8 cellular contexts compared by ENCODE assay signal in the genomic region with DNA sequence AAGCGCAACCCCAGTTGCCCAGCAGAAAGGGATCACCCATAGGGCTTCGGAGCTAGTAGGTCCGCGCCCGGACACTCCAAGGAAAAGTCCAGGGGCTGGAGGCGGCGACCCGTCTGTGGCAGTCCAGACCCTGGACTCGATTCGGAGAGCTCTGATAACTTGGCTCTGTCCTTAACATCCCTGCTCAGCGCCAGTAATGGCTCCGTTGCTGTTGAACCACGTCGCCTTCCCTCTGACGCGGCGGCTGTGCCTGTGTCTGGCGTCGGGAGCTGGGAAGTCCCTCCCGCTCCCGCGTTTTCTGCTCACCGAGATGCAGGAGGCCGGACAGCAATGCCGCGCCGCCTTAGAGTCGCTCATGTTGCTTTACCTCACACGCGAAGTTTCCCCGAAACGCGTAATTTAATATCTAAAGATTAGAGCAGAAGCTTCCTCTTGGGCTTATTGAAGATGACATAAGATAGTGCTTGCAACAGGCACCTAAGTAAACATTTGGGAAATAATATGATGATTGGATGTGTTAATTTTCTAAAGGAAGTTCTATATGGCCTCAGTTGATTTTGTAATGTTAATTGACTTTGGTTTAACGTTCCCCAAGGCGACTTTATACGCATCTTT. TPM values are rescaled to one million over a fixed set of nuclear protein-coding genes. Genes with fewer than 3 reads are reported as not detected.
A peak's percentile ranks its signal among the peaks of the same experiment; 100 is the strongest.
DNase-seq lines count a peak whose midpoint lies in the region; ATAC-seq and TF ChIP-seq lines count a peak whose summit lies in the region.

No MANE protein-coding gene starts in this region.

- intact Hi-C loops in left colon (cut with DNase I, micrococcal nuclease) = no loop called here

- H3K27ac ChIP-seq in coronary artery = peak overlapping the region; percentile 83 to 98

- TF ChIP-seq CTCF in coronary artery (IDR thresholded peaks at IDR 0.05) = no peak

- DNase-seq in A172 (ENCODE audit: low spot score) = peak; percentile 74
- peak; percentile 97 for DNase-seq in NCI-H2196 (lab: John Stamatoyannopoulos, UW; ENCODE audit: unreplicated experiment)
- peak; percentile 27 to 52 for DNase-seq in activated CD4-positive, alpha-beta T cell treated with anti-CD3 and anti-CD28 coated beads for 24 hours (ENCODE audit: low read depth in 2 of 2)
- DNase-seq in coronary artery (ENCODE audit: low spot score) = peak; percentile 92
- peak; percentile 83 to 85 for DNase-seq in left colon
- DNase-seq in stimulated activated CD4-positive, alpha-beta T cell treated with anti-CD3 and anti-CD28 coated beads, Interleukin-1b, Interleukin-23, amount 100 ng/mL, for 24 hours (ENCODE audit: low read depth in 4 of 4, low spot score in 1 of 4) = peak; percentile 31 to 56 (median 46)

- ATAC-seq in GM18861 (IDR thresholded peaks at IDR 0.05; ENCODE audit: unreplicated experiment) (peak; percentile 1), HG03139 (IDR thresholded peaks at IDR 0.05; ENCODE audit: unreplicated experiment) (peak; percentile 8), left colon (peak; percentile 47)

- peak overlapping the region; percentile 84 for H3K4me3 ChIP-seq in coronary artery

RNA-seq across cellular contexts. Expression of a gene that starts 1.3 kb away (rescaled TPM):
- total RNA-seq in A172 (2014; rRNA removed; shearing (Covaris generic)) = 18.2 and 20.9 TPM in 2 replicates
- 1 to 10 TPM; 8.9 to 9.9 TPM for total RNA-seq in left colon

Comparison
In these comparisons a context has a peak if more than half of its experiments do, and no peak if none do; other contexts are left out.
1. Peak in every context shown above with its lines: DNase-seq, ATAC-seq, H3K4me3 ChIP-seq and H3K27ac ChIP-seq.
2. DNase-seq: peak in every context shown above with its lines; median percentile 97 in NCI-H2196; 92 in coronary artery; 84 in left colon; 74 in A172; 46 in stimulated activated CD4-positive, alpha-beta T cell treated with anti-CD3 and anti-CD28 coated beads, Interleukin-1b, Interleukin-23, amount 100 ng/mL, for 24 hours; 40 in activated CD4-positive, alpha-beta T cell treated with anti-CD3 and anti-CD28 coated beads for 24 hours.